Comparison of ENCODE assay signal across 13 cellular contexts in genomic region chr2:78977661-78978145, GRCh38. TPM values are rescaled to one million over a fixed set of nuclear protein-coding genes. Genes with fewer than 3 reads are reported as not detected.
DNase-seq lines count a peak whose midpoint lies in the region; ATAC-seq, FAIRE-seq and TF ChIP-seq lines count a peak whose summit lies in the region.
"Had no signal": no experiment of that assay in that cellular context is flagged by ENCODE, and none has a peak within 500 bp of the region (broad histone marks: within the 10 kb centered on the region; RNA-seq: fewer than 3 reads in every experiment).

No MANE protein-coding gene starts in this region.

- TF ChIP-seq POLR2A in GM12891 (IDR thresholded peaks at IDR 0.05; ENCODE audit: low read depth, low read length) (no peak), ovary (IDR thresholded peaks at IDR 0.05) (no peak)

- WGBS in ovary, 3 donors = 75 to 90% (median 82%) methylated on average over 4 of the region's 4 CpGs

- H3K36me3 ChIP-seq in ovary = no peaks in the 10 kb centered on the region
- H3K36me3 ChIP-seq: HAP-1 had no signal

- no peaks in the 10 kb centered on the region for H3K4me1 ChIP-seq in ovary (ENCODE audit: insufficient read depth)
- H3K4me1 ChIP-seq: HAP-1 had no signal

- DNase-seq in GM12891 (ENCODE audit: insufficient read length, low spot score) (peak; percentile 17), RPMI8226 (peak; percentile 59), putamen (ENCODE audit: low spot score) (no peak), mesenteric fat pad (ENCODE audit: low spot score) (no peak), ovary (no peak)

- no peaks in the 10 kb centered on the region for H3K27me3 ChIP-seq in ovary

- no peak overlapping the region for H3K27ac ChIP-seq in ovary
- H3K27ac ChIP-seq: C4-2B had no signal

- H3K4me3 ChIP-seq in ovary = no peak overlapping the region
- H3K4me3 ChIP-seq: HAP-1 had no signal

- no peaks in the 10 kb centered on the region for H3K9me3 ChIP-seq in ovary
- H3K9me3 ChIP-seq: HAP-1 had no signal

- TF ChIP-seq CTCF in ovary (IDR thresholded peaks at IDR 0.05) = no peak

- ATAC-seq in GM21367 (IDR thresholded peaks at IDR 0.05; ENCODE audit: unreplicated experiment) = peak; percentile 96
- ATAC-seq in HG03108 (IDR thresholded peaks at IDR 0.05; ENCODE audit: unreplicated experiment) = peak; percentile 95
- no peak for ATAC-seq in esophagus mucosa

- peak; percentile 92 for FAIRE-seq in GM12891 (lab: Jason Lieb, UNC)
- FAIRE-seq: astrocyte had no signal

- no peak for TF ChIP-seq EP300 in ovary (IDR thresholded peaks at IDR 0.05)

- intact Hi-C loops in ovary (cut with DNase I) = no loop called here

TF ChIP-seq in GM12891, 5 proteins besides CTCF, POLR2A, EP300 and RAD21:
- TF ChIP-seq SPI1 (IDR thresholded peaks at IDR 0.05; ENCODE audit: low read depth, low read length) (peak; percentile 100), PAX5 (IDR thresholded peaks at IDR 0.05; ENCODE audit: insufficient read depth, low read length, severe bottlenecking) (no peak), POU2F2 (IDR thresholded peaks at IDR 0.05; ENCODE audit: low read depth, low read length) (0 out of 2 replicates have a peak, but pooled peaks have one; percentile 40), TAF1 (IDR thresholded peaks at IDR 0.05; ENCODE audit: low read depth, low read length) (no peak), POLR2AphosphoS5 (IDR thresholded peaks at IDR 0.05; ENCODE audit: low read depth, low read length) (no peak)

RNA-seq across cellular contexts. Expression of gene REG3G, which starts 47.8 kb away (rescaled TPM):
- not detected for polyA plus RNA-seq in GM12891 (2012; ENCODE audit: low read depth, missing spikeins)
- total RNA-seq in mesenteric fat pad (not detected), ovary (1 to 10 TPM in 1 of 7 donors, under 1 TPM in 2, not detected in 4; 0.48 to 1.5 (median 0.77) TPM), esophagus mucosa (not detected)
- under 1 TPM; 0.08 to 0.30 TPM for polyA plus RNA-seq in ovary
- total RNA-seq: astrocyte, fibroblast of villous mesenchyme, myocyte had no signal

Comparison
In these comparisons a context has a peak if more than half of its experiments do, and no peak if none do; other contexts are left out.
1. DNase-seq: peak in GM12891 (single experiment) and RPMI8226 (single experiment); none in putamen (single experiment), mesenteric fat pad (single experiment) and ovary (0 of 5).